Comparison of ENCODE assay signal across 30 cellular contexts in genomic region chr6:46901747-46902362, GRCh38. TPM values are rescaled to one million over a fixed set of nuclear protein-coding genes. Genes with fewer than 3 reads are reported as not detected.
A peak's percentile ranks its signal among the peaks of the same experiment; 100 is the strongest.
DNase-seq lines count a peak whose midpoint lies in the region; ATAC-seq, FAIRE-seq and TF ChIP-seq lines count a peak whose summit lies in the region.
"Had no signal": no experiment of that assay in that cellular context is flagged by ENCODE, and none has a peak within 500 bp of the region (broad histone marks: within the 10 kb centered on the region; RNA-seq: fewer than 3 reads in every experiment).

No MANE protein-coding gene starts in this region.

- no peak for TF ChIP-seq RAD21 in HepG2 (CRISPR knock-in tag; IDR thresholded peaks at IDR 0.05)

- FAIRE-seq in HepG2 (lab: Jason Lieb, UNC): no peak
- FAIRE-seq: endometrium, GM19239, H54 had no signal

- H3K36me3 Mint-ChIP-seq in activated CD8-positive, alpha-beta T cell treated with anti-CD3 and anti-CD28 coated beads, Interleukin-2, amount 10 ng/mL, durations not matched to agents 7 days and 5 days (ENCODE audit: low read depth): no peaks in the 10 kb centered on the region
- H3K36me3 Mint-ChIP-seq in activated CD4-positive, alpha-beta T cell treated with anti-CD3 and anti-CD28 coated beads for 36 hours (ENCODE audit: low read depth): no peaks in the 10 kb centered on the region
- H3K36me3 Mint-ChIP-seq: activated naive CD8-positive, alpha-beta T cell; natural killer cell treated with Interleukin-12 subunit alpha and Interleukin-12 subunit beta and Interleukin-15 and Interleukin-18, amount 100 ng/mL, for 72 hours had no signal

- no peaks in the 10 kb centered on the region for H3K36me3 ChIP-seq in right lobe of liver
- no peaks in the 10 kb centered on the region for H3K36me3 ChIP-seq in HepG2 (replicated peaks in 1 of 2; ENCODE audit: control insufficient read depth in 1 of 2, insufficient read depth in 2 of 2, low read length in 2 of 2)
- peaks cover 45% of the 10 kb centered on the region for H3K36me3 ChIP-seq in lower lobe of right lung
- no peaks in the 10 kb centered on the region for H3K36me3 ChIP-seq in uterus
- H3K36me3 ChIP-seq: BLaER1 treated with 17β-estradiol and CSF1 and Interleukin-3, amounts not matched to agents 10 nM and 100 nM had no signal

- 55% methylated on average over 8 of the region's 9 CpGs for WGBS in right lobe of liver (ENCODE audit: insufficient coverage, low coverage, low lambda C conversion rate, missing lambda C conversion rate)
- WGBS in HepG2 (ENCODE audit: low lambda C conversion rate): 14% methylated on average over 9 of the region's 9 CpGs

- no peak overlapping the region for H3K9ac ChIP-seq in HepG2 (ENCODE audit: insufficient read depth, low read depth, low read length)
- H3K9ac ChIP-seq: BLaER1 treated with 17β-estradiol and CSF1 and Interleukin-3, amounts not matched to agents 10 nM and 100 nM had no signal

- POLR2A ChIA-PET in HepG2 (lab: Yijun Ruan, JAX): no interaction called here
- POLR2A ChIA-PET in activated CD8-positive, alpha-beta T cell treated with anti-CD3 and anti-CD28 coated beads, Interleukin-2, amount 10 ng/mL, durations not matched to agents 7 days and 5 days (lab: Charles Lee): no interaction called here
- POLR2A ChIA-PET in activated CD4-positive, alpha-beta T cell treated with anti-CD3 and anti-CD28 coated beads for 36 hours (lab: Charles Lee): no interaction called here

- no peaks in the 10 kb centered on the region for H3K9me3 Mint-ChIP-seq in activated CD8-positive, alpha-beta T cell treated with anti-CD3 and anti-CD28 coated beads, Interleukin-2, amount 10 ng/mL, durations not matched to agents 7 days and 5 days (ENCODE audit: insufficient read depth)
- H3K9me3 Mint-ChIP-seq in activated CD4-positive, alpha-beta T cell treated with anti-CD3 and anti-CD28 coated beads for 36 hours (ENCODE audit: low read depth): no peaks in the 10 kb centered on the region
- H3K9me3 Mint-ChIP-seq: activated CD4-positive, alpha-beta memory T cell treated with anti-CD3 and anti-CD28 coated beads, Interleukin-2, amount 10 ng/mL, durations not matched to agents 7 days and 5 days; natural killer cell treated with Interleukin-12 subunit alpha and Interleukin-12 subunit beta and Interleukin-15 and Interleukin-18, amount 100 ng/mL, for 72 hours; T-helper 1 cell treated with Interleukin-12 subunit alpha and Interleukin-12 subunit beta and Interleukin-4 antibody, amounts not matched to agents 30 μg/mL and 1 μg/mL, for 36 hours had no signal

- TF ChIP-seq CTCF in right lobe of liver (IDR thresholded peaks at IDR 0.05) (no peak), HepG2 (CRISPR knock-in tag; IDR thresholded peaks at IDR 0.05) (no peak), lower lobe of right lung (IDR thresholded peaks at IDR 0.05) (no peak), uterus (IDR thresholded peaks at IDR 0.05) (no peak)

- H3K27ac Mint-ChIP-seq in activated CD8-positive, alpha-beta T cell treated with anti-CD3 and anti-CD28 coated beads, Interleukin-2, amount 10 ng/mL, durations not matched to agents 7 days and 5 days: no peak overlapping the region
- no peak overlapping the region for H3K27ac Mint-ChIP-seq in activated CD4-positive, alpha-beta T cell treated with anti-CD3 and anti-CD28 coated beads for 36 hours
- H3K27ac Mint-ChIP-seq: activated CD4-positive, alpha-beta memory T cell treated with anti-CD3 and anti-CD28 coated beads, Interleukin-2, amount 10 ng/mL, durations not matched to agents 7 days and 5 days; activated naive CD8-positive, alpha-beta T cell; natural killer cell treated with Interleukin-12 subunit alpha and Interleukin-12 subunit beta and Interleukin-15 and Interleukin-18, amount 100 ng/mL, for 72 hours; T-helper 1 cell treated with Interleukin-12 subunit alpha and Interleukin-12 subunit beta and Interleukin-4 antibody, amounts not matched to agents 30 μg/mL and 1 μg/mL, for 36 hours had no signal

- no peak overlapping the region for H3K4me3 Mint-ChIP-seq in activated CD8-positive, alpha-beta T cell treated with anti-CD3 and anti-CD28 coated beads, Interleukin-2, amount 10 ng/mL, durations not matched to agents 7 days and 5 days
- H3K4me3 Mint-ChIP-seq in activated CD4-positive, alpha-beta T cell treated with anti-CD3 and anti-CD28 coated beads for 36 hours: no peak overlapping the region
- H3K4me3 Mint-ChIP-seq: activated CD4-positive, alpha-beta memory T cell treated with anti-CD3 and anti-CD28 coated beads, Interleukin-2, amount 10 ng/mL, durations not matched to agents 7 days and 5 days; activated naive CD8-positive, alpha-beta T cell; natural killer cell treated with Interleukin-12 subunit alpha and Interleukin-12 subunit beta and Interleukin-15 and Interleukin-18, amount 100 ng/mL, for 72 hours; T-helper 1 cell treated with Interleukin-12 subunit alpha and Interleukin-12 subunit beta and Interleukin-4 antibody, amounts not matched to agents 30 μg/mL and 1 μg/mL, for 36 hours had no signal

- ATAC-seq in right lobe of liver (peak; percentile 27 to 58 (median 44)), HepG2 (no peak), lower lobe of right lung (peak; percentile 72 to 82)
- ATAC-seq in activated CD8-positive, alpha-beta T cell treated with anti-CD3 and anti-CD28 coated beads, Interleukin-2, amount 10 ng/mL, durations not matched to agents 7 days and 5 days: no peak
- no peak for ATAC-seq in activated CD4-positive, alpha-beta T cell treated with anti-CD3 and anti-CD28 coated beads for 36 hours
- ATAC-seq: natural killer cell treated with Interleukin-12 subunit alpha and Interleukin-12 subunit beta and Interleukin-15 and Interleukin-18, amount 100 ng/mL, for 72 hours had no signal

- no peaks in the 10 kb centered on the region for H3K4me1 Mint-ChIP-seq in activated CD8-positive, alpha-beta T cell treated with anti-CD3 and anti-CD28 coated beads, Interleukin-2, amount 10 ng/mL, durations not matched to agents 7 days and 5 days (ENCODE audit: low read depth)
- no peaks in the 10 kb centered on the region for H3K4me1 Mint-ChIP-seq in activated CD4-positive, alpha-beta T cell treated with anti-CD3 and anti-CD28 coated beads for 36 hours
- H3K4me1 Mint-ChIP-seq: activated CD4-positive, alpha-beta memory T cell treated with anti-CD3 and anti-CD28 coated beads, Interleukin-2, amount 10 ng/mL, durations not matched to agents 7 days and 5 days had no signal

- no peaks in the 10 kb centered on the region for H3K79me2 ChIP-seq in HepG2 (ENCODE audit: insufficient read depth, low read length)

- DNase-seq in right lobe of liver: no peak
- no peak for DNase-seq in HepG2 (ENCODE audit: low spot score)
- DNase-seq in glomerular endothelial cell (ENCODE audit: extremely low read depth, low read depth, low spot score): peak; percentile 63
- DNase-seq in lower lobe of right lung: no peak
- DNase-seq in uterus: no peak
- no peak for DNase-seq in DMS53 (lab: John Stamatoyannopoulos, UW)
- DNase-seq in activated CD8-positive, alpha-beta T cell treated with anti-CD3 and anti-CD28 coated beads, Interleukin-2, amount 10 ng/mL, durations not matched to agents 7 days and 5 days: no peak
- DNase-seq in activated CD4-positive, alpha-beta T cell treated with anti-CD3 and anti-CD28 coated beads for 36 hours: no peak
- DNase-seq: activated CD4-positive, alpha-beta memory T cell treated with anti-CD3 and anti-CD28 coated beads, Interleukin-2, amount 10 ng/mL, durations not matched to agents 7 days and 5 days; activated CD4-positive, CD25-positive, alpha-beta regulatory T cell treated with anti-CD3 and anti-CD28 coated beads, Interleukin-2, amount 50 U/mL, for 72 hours; activated effector memory CD4-positive, alpha-beta T cell treated with Interleukin-2 at 50 U/mL for 16 hours; activated T-cell treated with anti-CD3 and anti-CD28 coated beads for 4 hours; anterior cingulate cortex; central memory CD4-positive, alpha-beta T cell; DMS79; NCI-H1048; NCI-H1694 treated with DMSO at 0.1 percent for 48 hours; RPMI8226; stimulated activated CD4-positive, alpha-beta T cell treated with anti-CD3 and anti-CD28 coated beads, Interleukin-4, amount 100 ng/mL, for 1 hour; substantia nigra had no signal

- H4K20me1 ChIP-seq in HepG2 (ENCODE audit: insufficient read depth, low read length): no peaks in the 10 kb centered on the region
- H4K20me1 ChIP-seq: BLaER1 treated with 17β-estradiol and CSF1 and Interleukin-3, amounts not matched to agents 10 nM and 100 nM had no signal

- H3K9me3 ChIP-seq in right lobe of liver (no peaks in the 10 kb centered on the region), HepG2 (ENCODE audit: low read length) (no peaks in the 10 kb centered on the region), lower lobe of right lung (no peaks in the 10 kb centered on the region), uterus (no peaks in the 10 kb centered on the region)
- H3K9me3 ChIP-seq: BLaER1 treated with 17β-estradiol and CSF1 and Interleukin-3, amounts not matched to agents 10 nM and 100 nM had no signal

- CTCF ChIA-PET in HepG2 (lab: Yijun Ruan, JAX; ENCODE audit: low intra/inter-chr PET ratio, low total read pairs): no interaction called here
- CTCF ChIA-PET in activated CD8-positive, alpha-beta T cell treated with anti-CD3 and anti-CD28 coated beads, Interleukin-2, amount 10 ng/mL, durations not matched to agents 7 days and 5 days (lab: Charles Lee): no interaction called here
- CTCF ChIA-PET in activated CD4-positive, alpha-beta T cell treated with anti-CD3 and anti-CD28 coated beads for 36 hours (lab: Charles Lee): no interaction called here

- no peak for TF ChIP-seq POLR2A in right lobe of liver (IDR thresholded peaks at IDR 0.05)
- no peak for TF ChIP-seq POLR2A in HepG2 (IDR thresholded peaks at IDR 0.05; ENCODE audit: insufficient read depth in 1 of 2, low read depth in 2 of 2, low read length in 2 of 2)
- TF ChIP-seq POLR2A in uterus (IDR thresholded peaks at IDR 0.05): no peak

- H3K27ac ChIP-seq in right lobe of liver (no peak overlapping the region), HepG2 (ENCODE audit: extremely low read length, insufficient read depth, low read length) (no peak overlapping the region), lower lobe of right lung (peak overlapping the region; percentile 63), uterus (peak overlapping the region; percentile 9 to 33)
- H3K27ac ChIP-seq: BLaER1 treated with 17β-estradiol and CSF1 and Interleukin-3, amounts not matched to agents 10 nM and 100 nM; HL-60; SK-N-MC had no signal

- H3K27me3 ChIP-seq in right lobe of liver (no peaks in the 10 kb centered on the region), HepG2 (ENCODE audit: control insufficient read depth in 1 of 2, insufficient read depth in 2 of 2, low read length in 2 of 2) (peaks cover 0 to 43% of the 10 kb centered on the region in 2 experiments; a peak in 2 of 5 replicates), lower lobe of right lung (ENCODE audit: low read depth) (no peaks in the 10 kb centered on the region), uterus (no peaks in the 10 kb centered on the region)
- H3K27me3 ChIP-seq: BLaER1 treated with 17β-estradiol and CSF1 and Interleukin-3, amounts not matched to agents 10 nM and 100 nM had no signal

- no peaks in the 10 kb centered on the region for H3K4me1 ChIP-seq in right lobe of liver
- H3K4me1 ChIP-seq in HepG2 (ENCODE audit: insufficient read depth, low read length): no peaks in the 10 kb centered on the region
- peaks cover 73% of the 10 kb centered on the region for H3K4me1 ChIP-seq in lower lobe of right lung
- H3K4me1 ChIP-seq in uterus: no peaks in the 10 kb centered on the region
- H3K4me1 ChIP-seq: BLaER1 treated with 17β-estradiol and CSF1 and Interleukin-3, amounts not matched to agents 10 nM and 100 nM had no signal

- no TSS peak for BruUV-seq in HepG2 (replicated peaks; lab: Mats Ljungman, UMichigan)

- in situ Hi-C loops in HepG2 (cut with HindIII; ENCODE audit: extremely low pct_ligation_motif_present, low pct_unique_long_range_greater_than_20kb): no loop called here

- no peak overlapping the region for H3K4me2 ChIP-seq in HepG2 (ENCODE audit: low read depth, low read length)
- H3K4me2 ChIP-seq: BLaER1 treated with 17β-estradiol and CSF1 and Interleukin-3, amounts not matched to agents 10 nM and 100 nM had no signal

- no peak overlapping the region for H2AFZ ChIP-seq in HepG2 (ENCODE audit: low read length)

- H3K4me3 ChIP-seq in right lobe of liver (no peak overlapping the region), HepG2 (replicated peaks in 1 of 3; ENCODE audit: insufficient read depth in 1 of 3, low read depth in 2 of 3, low read length in 3 of 3) (no peak overlapping the region), lower lobe of right lung (no peak overlapping the region), uterus (no peak overlapping the region)
- H3K4me3 ChIP-seq: BLaER1 treated with 17β-estradiol and CSF1 and Interleukin-3, amounts not matched to agents 10 nM and 100 nM; SK-N-MC had no signal

- intact Hi-C loops in right lobe of liver (cut with DNase I): no loop called here
- intact Hi-C loops in HepG2 (cut with micrococcal nuclease; ENCODE audit: unreplicated experiment): no loop called here
- intact Hi-C loops in lower lobe of right lung (cut with DNase I): no loop called here
- intact Hi-C loops in uterus (cut with DNase I; ENCODE audit: low total_unique reads): no loop called here
- intact Hi-C loops in activated CD4-positive, alpha-beta T cell treated with anti-CD3 and anti-CD28 coated beads for 36 hours (cut with DNase I, micrococcal nuclease): no loop called here

- peaks cover 6% of the 10 kb centered on the region for H3K27me3 Mint-ChIP-seq in activated CD8-positive, alpha-beta T cell treated with anti-CD3 and anti-CD28 coated beads, Interleukin-2, amount 10 ng/mL, durations not matched to agents 7 days and 5 days (ENCODE audit: low read depth)
- peaks cover 9% of the 10 kb centered on the region for H3K27me3 Mint-ChIP-seq in activated CD4-positive, alpha-beta T cell treated with anti-CD3 and anti-CD28 coated beads for 36 hours
- H3K27me3 Mint-ChIP-seq: activated CD4-positive, alpha-beta memory T cell treated with anti-CD3 and anti-CD28 coated beads, Interleukin-2, amount 10 ng/mL, durations not matched to agents 7 days and 5 days had no signal

- no peak for TF ChIP-seq EP300 in HepG2 (IDR thresholded peaks at IDR 0.05; ENCODE audit: low read depth in 2 of 2, low read length in 2 of 2)
- TF ChIP-seq EP300 in HepG2 (CRISPR knock-in tag; IDR thresholded peaks at IDR 0.05; ENCODE audit: borderline replicate concordance): no peak

RNA-seq across cellular contexts. Expression of gene ADGRF5, which starts 19.9 kb away (rescaled TPM):
- total RNA-seq in right lobe of liver (10 to 100 TPM in 3 of 6 experiments, 1 to 10 TPM in 3; 6.5 to 14.6 (median 10.7) TPM), HepG2 (2016; rRNA removed; fragmentation: Illumina TruSeq; extraction: Trizol) (not detected in 2 replicates), glomerular endothelial cell (495 and 502 TPM in 2 replicates), lower lobe of right lung (238 TPM), uterus (10 to 100 TPM; 21.5 to 51.2 (median 35.9) TPM)
- not detected in 2 replicates for total RNA-seq in HepG2 (2016; cell fraction: cytosol; rRNA removed; fragmentation: Illumina TruSeq; extraction: Trizol; ENCODE audit: low read depth)
- total RNA-seq in HepG2 (2016; cell fraction: insoluble cytoplasmic fraction; rRNA removed; fragmentation: Illumina TruSeq; extraction: Trizol): not detected in 2 replicates
- not detected in 2 replicates for total RNA-seq in HepG2 (2016; cell fraction: membrane; rRNA removed; fragmentation: Illumina TruSeq; extraction: Trizol)
- total RNA-seq in HepG2 (2016; cell fraction: nucleus; rRNA removed; fragmentation: Illumina TruSeq; extraction: Trizol): not detected in 2 replicates
- polyA plus RNA-seq in HepG2 (2011; rRNA removed): not detected in 2 replicates
- polyA plus RNA-seq in HepG2 (2011; cell fraction: cytosol; rRNA removed): not detected in 2 replicates
- polyA plus RNA-seq in HepG2 (2011; cell fraction: nucleus; rRNA removed): not detected in 2 replicates
- not detected in 2 replicates for polyA plus RNA-seq in HepG2 (2012)
- polyA plus RNA-seq in HepG2 (2016; cell fraction: cytosol; fragmentation: Illumina TruSeq; extraction: Trizol; ENCODE audit: low read depth): not detected in 2 replicates
- not detected in 2 replicates for polyA plus RNA-seq in HepG2 (2016; cell fraction: insoluble cytoplasmic fraction; fragmentation: Illumina TruSeq; extraction: Trizol; ENCODE audit: low read depth)
- not detected in 2 replicates for polyA plus RNA-seq in HepG2 (2016; cell fraction: membrane; fragmentation: Illumina TruSeq; extraction: Trizol; ENCODE audit: low read depth)
- not detected in 2 replicates for polyA plus RNA-seq in HepG2 (2016; cell fraction: nucleus; fragmentation: Illumina TruSeq; extraction: Trizol; ENCODE audit: insufficient read depth, low read depth)
- not detected in 2 replicates for polyA minus RNA-seq in HepG2 (2011; rRNA and poly(A)+ RNA removed; ENCODE audit: low replicate concordance)
- polyA minus RNA-seq in HepG2 (2011; cell fraction: cytosol; rRNA and poly(A)+ RNA removed): not detected in 2 replicates
- polyA minus RNA-seq in HepG2 (2011; cell fraction: nucleus; rRNA and poly(A)+ RNA removed): not detected in 2 replicates
- not detected for total RNA-seq in activated CD8-positive, alpha-beta T cell treated with anti-CD3 and anti-CD28 coated beads, Interleukin-2, amount 10 ng/mL, durations not matched to agents 7 days and 5 days
- total RNA-seq in activated CD4-positive, alpha-beta T cell treated with anti-CD3 and anti-CD28 coated beads for 36 hours: not detected
- total RNA-seq: activated CD4-positive, alpha-beta memory T cell treated with anti-CD3 and anti-CD28 coated beads, Interleukin-2, amount 10 ng/mL, durations not matched to agents 7 days and 5 days; LHCN-M2; natural killer cell treated with Interleukin-12 subunit alpha and Interleukin-12 subunit beta and Interleukin-15 and Interleukin-18, amount 100 ng/mL, for 72 hours had no signal

Comparison
In these comparisons a context has a peak if more than half of its experiments do, and no peak if none do; other contexts are left out.
1. ATAC-seq: peak in right lobe of liver (4 of 4) and lower lobe of right lung (2 of 2); none in HepG2 (single experiment), activated CD8-positive, alpha-beta T cell treated with anti-CD3 and anti-CD28 coated beads, Interleukin-2, amount 10 ng/mL, durations not matched to agents 7 days and 5 days (single experiment) and activated CD4-positive, alpha-beta T cell treated with anti-CD3 and anti-CD28 coated beads for 36 hours (single experiment).
2. RNA of gene ADGRF5, which starts 19.9 kb away (total RNA-seq): 495 to 502 TPM in glomerular endothelial cell, 238 TPM in lower lobe of right lung (single experiment), 21.5 to 51.2 TPM in uterus and 6.5 to 14.6 TPM in right lobe of liver; not detected in HepG2, not detected in activated CD8-positive, alpha-beta T cell treated with anti-CD3 and anti-CD28 coated beads, Interleukin-2, amount 10 ng/mL, durations not matched to agents 7 days and 5 days and not detected in activated CD4-positive, alpha-beta T cell treated with anti-CD3 and anti-CD28 coated beads for 36 hours; every median in the first group is over 4 times any median in the second.
3. H3K27ac ChIP-seq: peak in lower lobe of right lung (single experiment) and uterus (2 of 2); none in right lobe of liver (0 of 3) and HepG2 (single experiment).